Comparison of ENCODE assay signal across 17 cellular contexts in genomic region chr10:127012071-127012768, GRCh38.
DNase-seq lines count a peak whose midpoint lies in the region; ATAC-seq and TF ChIP-seq lines count a peak whose summit lies in the region.
"Had no signal": no experiment of that assay in that cellular context is flagged by ENCODE, and none has a peak within 500 bp of the region (broad histone marks: within the 10 kb centered on the region; RNA-seq: fewer than 3 reads in every experiment).

No MANE protein-coding gene starts in this region.

- no peak for DNase-seq in heart left ventricle
- DNase-seq in nephron progenitor cell, result no peak
- DNase-seq in AML-193 (lab: John Stamatoyannopoulos, UW), result no peak
- DNase-seq in ecto neural progenitor cell (ENCODE audit: low spot score), result no peak
- DNase-seq in DMS153 (lab: John Stamatoyannopoulos, UW), result no peak
- DNase-seq in activated CD4-positive, alpha-beta T cell treated with anti-CD3 and anti-CD28 coated beads, Interleukin-2, amount 10 ng/mL, durations not matched to agents 7 days and 5 days, result no peak
- DNase-seq: activated CD4-positive, alpha-beta T cell treated with anti-CD3 and anti-CD28 coated beads for 48 hours; CD4-positive, CD25-positive, alpha-beta regulatory T cell; NCI-H187; NCI-H446; ovary; stimulated activated naive CD8-positive, alpha-beta T cell treated with anti-CD3 and anti-CD28 coated beads, Interleukin-15, amount 100 ng/mL, for 72 hours had no signal

- H3K4me3 ChIP-seq in BLaER1 treated with 17β-estradiol and CSF1 and Interleukin-3, amounts not matched to agents 10 nM and 100 nM, result no peak overlapping the region
- H3K4me3 ChIP-seq in heart left ventricle, result peak overlapping the region in 4 of 12 donors; percentile 13 to 31 (median 16)
- H3K4me3 ChIP-seq: A549, gastroesophageal sphincter, ovary had no signal

- no peaks in the 10 kb centered on the region for H3K27me3 Mint-ChIP-seq in nephron progenitor cell (ENCODE audit: low read depth, poor library complexity)
- peaks cover 2% of the 10 kb centered on the region for H3K27me3 Mint-ChIP-seq in activated CD4-positive, alpha-beta T cell treated with anti-CD3 and anti-CD28 coated beads, Interleukin-2, amount 10 ng/mL, durations not matched to agents 7 days and 5 days
- H3K27me3 Mint-ChIP-seq: CD4-positive, CD25-positive, alpha-beta regulatory T cell had no signal

- H3K4me2 ChIP-seq in BLaER1 treated with 17β-estradiol and CSF1 and Interleukin-3, amounts not matched to agents 10 nM and 100 nM, result peak overlapping the region in 7 of 11 experiments; percentile 4 to 30 (median 16); a peak in 8 of 22 replicates
- H3K4me2 ChIP-seq: A549 had no signal

- no peak overlapping the region for H3K4me3 Mint-ChIP-seq in nephron progenitor cell
- no peak overlapping the region for H3K4me3 Mint-ChIP-seq in activated CD4-positive, alpha-beta T cell treated with anti-CD3 and anti-CD28 coated beads, Interleukin-2, amount 10 ng/mL, durations not matched to agents 7 days and 5 days
- H3K4me3 Mint-ChIP-seq: activated T-helper 17 cell treated with anti-CD3 and anti-CD28 coated beads, Interleukin-2, amount 50 U/mL, for 72 hours; CD4-positive, CD25-positive, alpha-beta regulatory T cell; stimulated activated naive CD8-positive, alpha-beta T cell treated with anti-CD3 and anti-CD28 coated beads, Interleukin-15, amount 100 ng/mL, for 72 hours had no signal

- POLR2A ChIA-PET in activated CD4-positive, alpha-beta T cell treated with anti-CD3 and anti-CD28 coated beads, Interleukin-2, amount 10 ng/mL, durations not matched to agents 7 days and 5 days (lab: Charles Lee), result no interaction called here

- CTCF ChIA-PET in activated CD4-positive, alpha-beta T cell treated with anti-CD3 and anti-CD28 coated beads, Interleukin-2, amount 10 ng/mL, durations not matched to agents 7 days and 5 days (lab: Charles Lee), result no interaction called here

- no peak for TF ChIP-seq POLR2A in heart left ventricle (IDR thresholded peaks at IDR 0.05)

- H3K4me1 Mint-ChIP-seq in nephron progenitor cell, result peaks cover 29% of the 10 kb centered on the region
- no peaks in the 10 kb centered on the region for H3K4me1 Mint-ChIP-seq in activated CD4-positive, alpha-beta T cell treated with anti-CD3 and anti-CD28 coated beads, Interleukin-2, amount 10 ng/mL, durations not matched to agents 7 days and 5 days
- H3K4me1 Mint-ChIP-seq: activated T-helper 17 cell treated with anti-CD3 and anti-CD28 coated beads, Interleukin-2, amount 50 U/mL, for 72 hours; CD4-positive, CD25-positive, alpha-beta regulatory T cell; stimulated activated naive CD8-positive, alpha-beta T cell treated with anti-CD3 and anti-CD28 coated beads, Interleukin-15, amount 100 ng/mL, for 72 hours had no signal

- H3K27ac ChIP-seq in BLaER1 treated with 17β-estradiol and CSF1 and Interleukin-3, amounts not matched to agents 10 nM and 100 nM, result no peak overlapping the region
- H3K27ac ChIP-seq in VCaP (peak overlapping the region; percentile 36; the same call in 1 of the 2 replicates), heart left ventricle (peak overlapping the region in 5 of 12 donors; percentile 48 to 82 (median 62))
- H3K27ac ChIP-seq: A549, ovary had no signal

- no peaks in the 10 kb centered on the region for H3K9me3 ChIP-seq in BLaER1 treated with 17β-estradiol and CSF1 and Interleukin-3, amounts not matched to agents 10 nM and 100 nM (replicated peaks in 1 of 11)
- no peaks in the 10 kb centered on the region for H3K9me3 ChIP-seq in heart left ventricle
- H3K9me3 ChIP-seq: A549, gastroesophageal sphincter, ovary had no signal

- no peaks in the 10 kb centered on the region for H3K9me3 Mint-ChIP-seq in nephron progenitor cell
- H3K9me3 Mint-ChIP-seq in activated CD4-positive, alpha-beta T cell treated with anti-CD3 and anti-CD28 coated beads, Interleukin-2, amount 10 ng/mL, durations not matched to agents 7 days and 5 days, result no peaks in the 10 kb centered on the region
- H3K9me3 Mint-ChIP-seq: stimulated activated naive CD8-positive, alpha-beta T cell treated with anti-CD3 and anti-CD28 coated beads, Interleukin-15, amount 100 ng/mL, for 72 hours had no signal

- intact Hi-C loops in heart left ventricle (cut with DNase I), result no loop called here

- ATAC-seq in heart left ventricle, result peak in 3 of 4 donors; percentile 6 to 46 (median 38)
- ATAC-seq: A549; activated T-helper 17 cell treated with anti-CD3 and anti-CD28 coated beads, Interleukin-2, amount 50 U/mL, for 72 hours; stimulated activated naive CD8-positive, alpha-beta T cell treated with anti-CD3 and anti-CD28 coated beads, Interleukin-15, amount 100 ng/mL, for 72 hours had no signal

- no peak overlapping the region for H3K9ac ChIP-seq in BLaER1 treated with 17β-estradiol and CSF1 and Interleukin-3, amounts not matched to agents 10 nM and 100 nM

- H3K36me3 ChIP-seq in BLaER1 treated with 17β-estradiol and CSF1 and Interleukin-3, amounts not matched to agents 10 nM and 100 nM, result no peaks in the 10 kb centered on the region
- peaks cover 0 to 62% (median 12%) of the 10 kb centered on the region in 9 donors for H3K36me3 ChIP-seq in heart left ventricle
- H3K36me3 ChIP-seq: ovary had no signal

- H3K4me1 ChIP-seq in BLaER1 treated with 17β-estradiol and CSF1 and Interleukin-3, amounts not matched to agents 10 nM and 100 nM, result peaks cover 0 to 10% (median 7%) of the 10 kb centered on the region in 10 experiments; a peak in 8 of 20 replicates
- peaks cover 0 to 21% (median 7%) of the 10 kb centered on the region in 12 donors for H3K4me1 ChIP-seq in heart left ventricle
- H3K4me1 ChIP-seq: A549 had no signal

- TF ChIP-seq CTCF in VCaP (conservative IDR thresholded peaks at IDR 0.05) (no peak), heart left ventricle (IDR thresholded peaks at IDR 0.05) (no peak), nephron progenitor cell (IDR thresholded peaks at IDR 0.05) (no peak)

- 58 to 76% (median 74%) methylated on average over 24 of the region's 24 CpGs for WGBS in heart left ventricle, 4 donors

- peak overlapping the region; percentile 52 for H3K27ac Mint-ChIP-seq in nephron progenitor cell
- H3K27ac Mint-ChIP-seq in activated CD4-positive, alpha-beta T cell treated with anti-CD3 and anti-CD28 coated beads, Interleukin-2, amount 10 ng/mL, durations not matched to agents 7 days and 5 days, result no peak overlapping the region
- H3K27ac Mint-ChIP-seq: activated T-helper 17 cell treated with anti-CD3 and anti-CD28 coated beads, Interleukin-2, amount 50 U/mL, for 72 hours; CD4-positive, CD25-positive, alpha-beta regulatory T cell had no signal

- H4K20me1 ChIP-seq in BLaER1 treated with 17β-estradiol and CSF1 and Interleukin-3, amounts not matched to agents 10 nM and 100 nM, result no peaks in the 10 kb centered on the region; a peak in 1 of 22 replicates

- no peaks in the 10 kb centered on the region for H3K27me3 ChIP-seq in BLaER1 treated with 17β-estradiol and CSF1 and Interleukin-3, amounts not matched to agents 10 nM and 100 nM
- no peaks in the 10 kb centered on the region for H3K27me3 ChIP-seq in heart left ventricle
- H3K27me3 ChIP-seq: gastroesophageal sphincter, ovary had no signal

- H3K36me3 Mint-ChIP-seq in nephron progenitor cell (ENCODE audit: low read depth), result peaks cover 41% of the 10 kb centered on the region
- H3K36me3 Mint-ChIP-seq in activated CD4-positive, alpha-beta T cell treated with anti-CD3 and anti-CD28 coated beads, Interleukin-2, amount 10 ng/mL, durations not matched to agents 7 days and 5 days (ENCODE audit: low read depth), result no peaks in the 10 kb centered on the region
- H3K36me3 Mint-ChIP-seq: CD4-positive, CD25-positive, alpha-beta regulatory T cell had no signal
